ENCODE assay signal across 1 cellular context in genomic region chr7:44618045-44618444, GRCh38.
TF ChIP-seq lines count a peak whose summit lies in the region.

No MANE protein-coding gene starts in this region.

TF ChIP-seq in IMR-90, 13 proteins besides CTCF, POLR2A, EP300 and RAD21:
- TF ChIP-seq MXI1 (IDR thresholded peaks at IDR 0.05; ENCODE audit: borderline replicate concordance, low read depth, low read length), result no peak
- TF ChIP-seq USF2 (IDR thresholded peaks at IDR 0.05; ENCODE audit: low read depth, low read length), result no peak
- TF ChIP-seq MAZ (IDR thresholded peaks at IDR 0.05; ENCODE audit: borderline replicate concordance, low read depth, low read length), result no peak
- TF ChIP-seq CEBPB (IDR thresholded peaks at IDR 0.05; ENCODE audit: low read depth, low read length), result no peak
- TF ChIP-seq ELK1 (IDR thresholded peaks at IDR 0.05; ENCODE audit: borderline replicate concordance, low read depth, low read length), result no peak
- TF ChIP-seq RFX5 (IDR thresholded peaks at IDR 0.05; ENCODE audit: low read depth, low read length), result no peak
- TF ChIP-seq FOS (IDR thresholded peaks at IDR 0.05; ENCODE audit: low read depth, low read length), result no peak
- no peak for TF ChIP-seq MAFK (IDR thresholded peaks at IDR 0.05; ENCODE audit: low read depth, low read length)
- no peak for TF ChIP-seq NFE2L2 (IDR thresholded peaks at IDR 0.05; ENCODE audit: low read depth, low read length)
- no peak for TF ChIP-seq BHLHE40 (IDR thresholded peaks at IDR 0.05; ENCODE audit: low read depth, low read length)
- TF ChIP-seq CHD1 (IDR thresholded peaks at IDR 0.05; ENCODE audit: low read depth, low read length), result no peak
- no peak for TF ChIP-seq RCOR1 (IDR thresholded peaks at IDR 0.05; ENCODE audit: insufficient replicate concordance, low read length)
- no peak for TF ChIP-seq SMC3 (IDR thresholded peaks at IDR 0.05; ENCODE audit: low read depth, low read length)
